In the genomic region with DNA sequence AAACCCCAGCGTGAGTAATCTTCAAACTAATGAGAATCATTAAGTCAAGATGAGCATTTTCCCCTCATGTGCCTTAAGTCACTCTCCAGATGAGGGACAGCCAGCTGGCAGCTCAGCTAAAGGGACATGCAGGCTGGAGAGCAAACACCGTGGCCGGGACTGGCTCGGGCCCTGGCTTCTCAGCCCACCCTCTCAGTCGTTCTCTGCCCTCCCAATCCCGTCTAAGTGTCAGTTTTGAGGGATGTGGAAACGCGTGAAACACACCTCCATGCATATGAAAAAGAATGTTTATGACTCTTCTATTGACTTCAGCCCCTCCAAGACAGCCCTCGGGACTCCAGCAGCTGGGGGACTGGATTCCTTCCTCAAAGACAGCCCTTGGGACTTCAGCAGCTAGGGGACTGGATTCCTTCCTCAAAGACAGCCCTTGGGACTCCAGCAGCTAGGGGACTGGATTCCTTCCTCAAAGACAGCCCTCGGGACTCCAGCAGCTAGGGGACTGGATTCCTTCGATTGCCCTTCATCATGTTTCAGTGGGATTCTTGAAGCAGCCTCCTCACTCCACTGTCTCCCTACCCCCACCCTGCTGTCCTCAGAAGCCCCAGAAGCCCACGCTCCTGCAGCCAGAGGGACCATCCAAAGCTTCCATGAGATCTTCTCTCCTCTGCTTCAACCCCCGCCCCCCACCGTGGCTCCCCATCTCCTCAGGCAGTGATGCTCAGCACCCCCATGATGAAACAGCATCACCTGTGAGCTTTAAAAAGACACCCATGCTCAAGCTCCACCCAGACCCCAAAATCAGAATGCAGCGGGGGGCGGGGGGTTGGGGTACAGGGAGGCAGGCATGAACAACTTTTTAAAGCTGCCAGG, we compare ENCODE assay signal across 28 cellular contexts.
DNase-seq lines count a peak whose midpoint lies in the region; ATAC-seq, FAIRE-seq and TF ChIP-seq lines count a peak whose summit lies in the region.
"Had no signal": no experiment of that assay in that cellular context is flagged by ENCODE, and none has a peak within 500 bp of the region (broad histone marks: within the 10 kb centered on the region; RNA-seq: fewer than 3 reads in every experiment).

No MANE protein-coding gene starts in this region.

- H3K27me3 ChIP-seq in PC-3 (ENCODE audit: low read length): no peaks in the 10 kb centered on the region
- no peaks in the 10 kb centered on the region for H3K27me3 ChIP-seq in stomach
- H3K27me3 ChIP-seq: foreskin keratinocyte, heart left ventricle had no signal

- H3K4me3 Mint-ChIP-seq in activated CD4-positive, alpha-beta T cell treated with anti-CD3 and anti-CD28 coated beads for 36 hours: no peak overlapping the region
- H3K4me3 Mint-ChIP-seq: activated CD8-positive, alpha-beta memory T cell treated with anti-CD3 and anti-CD28 coated beads, Interleukin-2, amount 10 ng/mL, durations not matched to agents 7 days and 5 days; activated T-cell treated with anti-CD3 and anti-CD28 coated beads, Interleukin-2, amount 50 U/mL, for 4 hours; CD4-positive, alpha-beta T cell; naive thymus-derived CD8-positive, alpha-beta T cell; stimulated activated memory B cell treated with anti-CD40 and anti-IgM and Interleukin-4, amounts not matched to agents 10 μg/mL and 1 μg/mL and 100 μg/mL, for 72 hours; T-cell; WTC11 had no signal

- no peak for TF ChIP-seq EP300 in stomach (IDR thresholded peaks at IDR 0.05)

- H3K4me1 ChIP-seq in PC-3 (ENCODE audit: insufficient read depth, low read length) (peaks cover 18% of the 10 kb centered on the region), kidney (ENCODE audit: control insufficient read depth in 1 of 2, insufficient read depth in 1 of 2, low read depth in 1 of 2, low read length in 2 of 2) (no peaks in the 10 kb centered on the region), stomach (peaks cover 0 to 4% (median 0%) of the 10 kb centered on the region in 4 donors)
- H3K4me1 ChIP-seq: esophagus muscularis mucosa, heart left ventricle had no signal

- no peaks in the 10 kb centered on the region for H4K20me1 ChIP-seq in PC-3 (ENCODE audit: low read length)

- H3K79me2 ChIP-seq in PC-3 (ENCODE audit: low read length): no peaks in the 10 kb centered on the region

- DNase-seq in NCI-H524 (lab: John Stamatoyannopoulos, UW) (peak; percentile 10 to 62), NCI-H524 treated with DMSO at 0.1 percent for 48 hours (lab: John Stamatoyannopoulos, UW) (no peak), PC-3 (no peak), kidney (peak; percentile 35), stomach (peak; percentile 16)
- no peak for DNase-seq in activated CD4-positive, alpha-beta T cell treated with anti-CD3 and anti-CD28 coated beads for 36 hours
- DNase-seq: activated CD4-positive, alpha-beta T cell treated with anti-CD3 and anti-CD28 coated beads, Interleukin-2, amount 50 U/mL, for 4 hours; activated CD8-positive, alpha-beta memory T cell treated with anti-CD3 and anti-CD28 coated beads, Interleukin-2, amount 10 ng/mL, durations not matched to agents 7 days and 5 days; activated T-cell treated with anti-CD3 and anti-CD28 coated beads, Interleukin-2, amount 50 U/mL, for 4 hours; CD4-positive, alpha-beta T cell; central memory CD4-positive, alpha-beta T cell; GOT3; heart left ventricle; Karpas-422; kidney glomerular epithelial cell; naive thymus-derived CD8-positive, alpha-beta T cell; NCI-H1436; NCI-H2081; NCI-H2227 treated with DMSO at 0.1 percent for 48 hours; NCI-H748 treated with DMSO at 0.1 percent for 48 hours; T-cell had no signal

- H3K9ac ChIP-seq in PC-3 (ENCODE audit: low read length): no peak overlapping the region
- no peak overlapping the region for H3K9ac ChIP-seq in kidney (ENCODE audit: low read length in 2 of 2)

- no peaks in the 10 kb centered on the region for H3K9me3 Mint-ChIP-seq in activated CD4-positive, alpha-beta T cell treated with anti-CD3 and anti-CD28 coated beads for 36 hours (ENCODE audit: low read depth)
- H3K9me3 Mint-ChIP-seq: activated T-cell treated with anti-CD3 and anti-CD28 coated beads, Interleukin-2, amount 50 U/mL, for 4 hours; CD4-positive, alpha-beta T cell; naive thymus-derived CD8-positive, alpha-beta T cell; T-cell had no signal

- no peak for ATAC-seq in PC-3
- no peak for ATAC-seq in HG03159 (IDR thresholded peaks at IDR 0.05; ENCODE audit: unreplicated experiment)
- ATAC-seq in activated CD4-positive, alpha-beta T cell treated with anti-CD3 and anti-CD28 coated beads for 36 hours: no peak
- ATAC-seq in HG03097 (IDR thresholded peaks at IDR 0.05; ENCODE audit: low FRiP score, unreplicated experiment): no peak
- ATAC-seq: activated CD8-positive, alpha-beta memory T cell treated with anti-CD3 and anti-CD28 coated beads, Interleukin-2, amount 10 ng/mL, durations not matched to agents 7 days and 5 days; activated T-cell treated with anti-CD3 and anti-CD28 coated beads, Interleukin-2, amount 50 U/mL, for 4 hours; heart left ventricle; naive thymus-derived CD8-positive, alpha-beta T cell; stimulated activated memory B cell treated with anti-CD40 and anti-IgM and Interleukin-4, amounts not matched to agents 10 μg/mL and 1 μg/mL and 100 μg/mL, for 72 hours; T-cell had no signal

- TF ChIP-seq CTCF in PC-3 (conservative IDR thresholded peaks at IDR 0.05; ENCODE audit: low read depth, low read length) (no peak), kidney (IDR thresholded peaks at IDR 0.05; ENCODE audit: borderline replicate concordance, extremely low read depth, insufficient read depth) (no peak), stomach (IDR thresholded peaks at IDR 0.05) (no peak)

- POLR2A ChIA-PET in PC-3 (lab: Charles Lee; ENCODE audit: unreplicated experiment): interaction anchor here (0.7 kb wide), 1 partner anchor 355 kb away, joined by 3 read pairs; no protein-coding TSS in a partner anchor
- POLR2A ChIA-PET in activated CD4-positive, alpha-beta T cell treated with anti-CD3 and anti-CD28 coated beads for 36 hours (lab: Charles Lee): interaction anchor here (0.7 kb wide), 1 partner anchor 434 kb away, joined by 3 read pairs; no protein-coding TSS in a partner anchor

- BruUV-seq in PC-3 (replicated peaks; lab: Mats Ljungman, UMichigan): no TSS peak

- CTCF ChIA-PET in PC-3 (lab: Charles Lee): interaction anchor here (1.2 kb wide), 1 partner anchor 360 kb away, joined by 8 read pairs; no protein-coding TSS in a partner anchor
- CTCF ChIA-PET in activated CD4-positive, alpha-beta T cell treated with anti-CD3 and anti-CD28 coated beads for 36 hours (lab: Charles Lee): interaction anchor here (1.3 kb wide), 1 partner anchor 23 kb away, joined by 3 read pairs; no protein-coding TSS in a partner anchor

- H3K9me3 ChIP-seq in PC-3 (ENCODE audit: low read length): no peaks in the 10 kb centered on the region
- H3K9me3 ChIP-seq in kidney (ENCODE audit: control insufficient read depth in 1 of 2, low read length in 2 of 2): no peaks in the 10 kb centered on the region
- H3K9me3 ChIP-seq in stomach: no peaks in the 10 kb centered on the region

- peak overlapping the region; percentile 3; the same call in 1 of the 2 replicates for H3K4me3 ChIP-seq in PC-3 (ENCODE audit: low read length)
- no peak overlapping the region for H3K4me3 ChIP-seq in kidney (ENCODE audit: low read length in 2 of 2)
- H3K4me3 ChIP-seq in stomach: no peak overlapping the region
- H3K4me3 ChIP-seq: esophagus muscularis mucosa, heart left ventricle had no signal

- H3K27ac ChIP-seq in PC-3 (ENCODE audit: low read length): no peak overlapping the region
- H3K27ac ChIP-seq in kidney (ENCODE audit: low read depth in 2 of 2, low read length in 2 of 2): no peak overlapping the region
- no peak overlapping the region for H3K27ac ChIP-seq in stomach
- H3K27ac ChIP-seq: 22Rv1, esophagus muscularis mucosa, foreskin keratinocyte, heart left ventricle had no signal

- peak overlapping the region; percentile 64; the same call in 1 of the 2 replicates for H2AFZ ChIP-seq in PC-3 (ENCODE audit: low read length)

- intact Hi-C loops in PC-3 (cut with micrococcal nuclease): no loop called here
- intact Hi-C loops in kidney (cut with DNase I): no loop called here
- intact Hi-C loops in stomach (cut with DNase I; ENCODE audit: low total_unique reads): no loop called here
- intact Hi-C loops in activated CD4-positive, alpha-beta T cell treated with anti-CD3 and anti-CD28 coated beads for 36 hours (cut with DNase I, micrococcal nuclease): no loop called here

- WGBS in stomach, 5 donors: 72 to 82% (median 79%) methylated on average over 16 of the region's 16 CpGs

- no peaks in the 10 kb centered on the region for H3K9me2 ChIP-seq in PC-3 (replicated peaks; ENCODE audit: low read length)

- no peaks in the 10 kb centered on the region for H3K27me3 Mint-ChIP-seq in activated CD4-positive, alpha-beta T cell treated with anti-CD3 and anti-CD28 coated beads for 36 hours
- H3K27me3 Mint-ChIP-seq: CD4-positive, alpha-beta T cell; stimulated activated memory B cell treated with anti-CD40 and anti-IgM and Interleukin-4, amounts not matched to agents 10 μg/mL and 1 μg/mL and 100 μg/mL, for 72 hours had no signal

- H3K36me3 ChIP-seq in PC-3 (ENCODE audit: low read depth, low read length): no peaks in the 10 kb centered on the region
- no peaks in the 10 kb centered on the region for H3K36me3 ChIP-seq in kidney (ENCODE audit: control insufficient read depth in 1 of 2, insufficient read depth in 2 of 2, low read length in 2 of 2)
- H3K36me3 ChIP-seq in stomach: no peaks in the 10 kb centered on the region
- H3K36me3 ChIP-seq: esophagus muscularis mucosa, heart left ventricle had no signal

- H3F3A ChIP-seq in PC-3 (ENCODE audit: low read length, unreplicated experiment): no peaks in the 10 kb centered on the region

- no peaks in the 10 kb centered on the region for H3K4me1 Mint-ChIP-seq in activated CD4-positive, alpha-beta T cell treated with anti-CD3 and anti-CD28 coated beads for 36 hours
- H3K4me1 Mint-ChIP-seq: activated CD8-positive, alpha-beta memory T cell treated with anti-CD3 and anti-CD28 coated beads, Interleukin-2, amount 10 ng/mL, durations not matched to agents 7 days and 5 days; T-cell had no signal

- H3K36me3 Mint-ChIP-seq in activated CD4-positive, alpha-beta T cell treated with anti-CD3 and anti-CD28 coated beads for 36 hours (ENCODE audit: low read depth): no peaks in the 10 kb centered on the region
- H3K36me3 Mint-ChIP-seq: activated CD8-positive, alpha-beta memory T cell treated with anti-CD3 and anti-CD28 coated beads, Interleukin-2, amount 10 ng/mL, durations not matched to agents 7 days and 5 days; naive thymus-derived CD8-positive, alpha-beta T cell; stimulated activated memory B cell treated with anti-CD40 and anti-IgM and Interleukin-4, amounts not matched to agents 10 μg/mL and 1 μg/mL and 100 μg/mL, for 72 hours; T-cell had no signal

- peak overlapping the region; percentile 54 for H3K4me2 ChIP-seq in PC-3 (ENCODE audit: low read length)

- no peak for FAIRE-seq in kidney (lab: Jason Lieb, UNC)

- TF ChIP-seq POLR2A in stomach (IDR thresholded peaks at IDR 0.05): no peak

- H3K27ac Mint-ChIP-seq in activated CD4-positive, alpha-beta T cell treated with anti-CD3 and anti-CD28 coated beads for 36 hours: no peak overlapping the region
- H3K27ac Mint-ChIP-seq: activated CD8-positive, alpha-beta memory T cell treated with anti-CD3 and anti-CD28 coated beads, Interleukin-2, amount 10 ng/mL, durations not matched to agents 7 days and 5 days; CD4-positive, alpha-beta T cell; naive thymus-derived CD8-positive, alpha-beta T cell; stimulated activated memory B cell treated with anti-CD40 and anti-IgM and Interleukin-4, amounts not matched to agents 10 μg/mL and 1 μg/mL and 100 μg/mL, for 72 hours; T-cell; WTC11 had no signal

Comparison
In these comparisons a context has a peak if more than half of its experiments do, and no peak if none do; other contexts are left out.
1. DNase-seq: peak in NCI-H524 (2 of 2), kidney (single experiment) and stomach (single experiment); none in NCI-H524 treated with DMSO at 0.1 percent for 48 hours (single experiment), PC-3 (single experiment) and activated CD4-positive, alpha-beta T cell treated with anti-CD3 and anti-CD28 coated beads for 36 hours (single experiment).